ENCODE assay signal across 13 cellular contexts in genomic region chr2:237924164-237924534, GRCh38. TPM values are rescaled to one million over a fixed set of nuclear protein-coding genes. Genes with fewer than 3 reads are reported as not detected.
DNase-seq lines count a peak whose midpoint lies in the region; ATAC-seq and TF ChIP-seq lines count a peak whose summit lies in the region.
"Had no signal": no experiment of that assay in that cellular context is flagged by ENCODE, and none has a peak within 500 bp of the region (broad histone marks: within the 10 kb centered on the region; RNA-seq: fewer than 3 reads in every experiment).

No MANE protein-coding gene starts in this region.

- intact Hi-C loops in dendritic cell treated with granulocyte-macrophage colony-stimulating factor and Interleukin-4, amounts not matched to agents 40 ng/mL and 50 ng/mL, for 4 days (cut with micrococcal nuclease): loop anchor here (5.0 kb wide), 1 partner anchor 73 kb away; no protein-coding TSS in a partner anchor
- intact Hi-C loops in sigmoid colon (cut with DNase I): loop anchor here (5.0 kb wide), 2 partner anchors 138 to 338 kb away; partner anchors contain the start of gene SCLY

- no peaks in the 10 kb centered on the region for H3K9me3 ChIP-seq in MM.1S (replicated peaks; ENCODE audit: insufficient read depth, low read length)
- no peaks in the 10 kb centered on the region for H3K9me3 ChIP-seq in sigmoid colon
- H3K9me3 ChIP-seq: colonic mucosa, upper lobe of right lung had no signal

- H3K36me3 Mint-ChIP-seq in activated T-cell treated with anti-CD3 and anti-CD28 coated beads, Interleukin-2, amount 50 U/mL, for 4 hours (ENCODE audit: insufficient read depth): no peaks in the 10 kb centered on the region
- H3K36me3 Mint-ChIP-seq in dendritic cell treated with granulocyte-macrophage colony-stimulating factor and Interleukin-4, amounts not matched to agents 40 ng/mL and 50 ng/mL, for 4 days (ENCODE audit: low read depth): peaks cover 8% of the 10 kb centered on the region
- H3K36me3 Mint-ChIP-seq in stimulated activated memory B cell treated with anti-CD40 and anti-IgM and Interleukin-4, amounts not matched to agents 10 μg/mL and 1 μg/mL and 100 μg/mL, for 72 hours: no peaks in the 10 kb centered on the region
- H3K36me3 Mint-ChIP-seq: IgD-negative memory B cell had no signal

- DNase-seq in activated T-cell treated with anti-CD3 and anti-CD28 coated beads, Interleukin-2, amount 50 U/mL, for 4 hours: no peak
- DNase-seq in activated T-cell treated with anti-CD3 and anti-CD28 coated beads, Interleukin-2, amount 50 U/mL, for 1 hour: no peak
- no peak for DNase-seq in MM.1S
- DNase-seq in NCI-H2171 (lab: John Stamatoyannopoulos, UW): no peak
- no peak for DNase-seq in sigmoid colon
- no peak for DNase-seq in NCI-H1694 (lab: John Stamatoyannopoulos, UW)
- DNase-seq: NCI-H1092 treated with DMSO at 0.1 percent for 48 hours had no signal

- no peaks in the 10 kb centered on the region for H3K79me2 ChIP-seq in MM.1S (ENCODE audit: low read length)

- H3K27me3 Mint-ChIP-seq in activated T-cell treated with anti-CD3 and anti-CD28 coated beads, Interleukin-2, amount 50 U/mL, for 4 hours (ENCODE audit: low read depth): no peaks in the 10 kb centered on the region
- peaks cover 39% of the 10 kb centered on the region for H3K27me3 Mint-ChIP-seq in dendritic cell treated with granulocyte-macrophage colony-stimulating factor and Interleukin-4, amounts not matched to agents 40 ng/mL and 50 ng/mL, for 4 days
- peaks cover 45% of the 10 kb centered on the region for H3K27me3 Mint-ChIP-seq in stimulated activated memory B cell treated with anti-CD40 and anti-IgM and Interleukin-4, amounts not matched to agents 10 μg/mL and 1 μg/mL and 100 μg/mL, for 72 hours
- H3K27me3 Mint-ChIP-seq: activated CD4-positive, alpha-beta T cell treated with anti-CD3 and anti-CD28 coated beads for 36 hours had no signal

- peak overlapping the region; percentile 43 for H3K4me3 Mint-ChIP-seq in activated T-cell treated with anti-CD3 and anti-CD28 coated beads, Interleukin-2, amount 50 U/mL, for 4 hours
- H3K4me3 Mint-ChIP-seq in dendritic cell treated with granulocyte-macrophage colony-stimulating factor and Interleukin-4, amounts not matched to agents 40 ng/mL and 50 ng/mL, for 4 days: no peak overlapping the region
- peak overlapping the region; percentile 29 for H3K4me3 Mint-ChIP-seq in stimulated activated memory B cell treated with anti-CD40 and anti-IgM and Interleukin-4, amounts not matched to agents 10 μg/mL and 1 μg/mL and 100 μg/mL, for 72 hours
- H3K4me3 Mint-ChIP-seq: activated CD4-positive, alpha-beta T cell treated with anti-CD3 and anti-CD28 coated beads for 36 hours had no signal

- TF ChIP-seq POLR2A in sigmoid colon (IDR thresholded peaks at IDR 0.05): no peak

- no peaks in the 10 kb centered on the region for H4K20me1 ChIP-seq in MM.1S (ENCODE audit: insufficient read depth, low read length)

- peak overlapping the region; percentile 88 for H3K27ac Mint-ChIP-seq in dendritic cell treated with granulocyte-macrophage colony-stimulating factor and Interleukin-4, amounts not matched to agents 40 ng/mL and 50 ng/mL, for 4 days
- H3K27ac Mint-ChIP-seq in stimulated activated memory B cell treated with anti-CD40 and anti-IgM and Interleukin-4, amounts not matched to agents 10 μg/mL and 1 μg/mL and 100 μg/mL, for 72 hours: peak overlapping the region; percentile 53
- H3K27ac Mint-ChIP-seq: activated CD4-positive, alpha-beta T cell treated with anti-CD3 and anti-CD28 coated beads for 36 hours; IgD-negative memory B cell had no signal

- H3K4me1 ChIP-seq in MM.1S (ENCODE audit: low read length) (peaks cover 22% of the 10 kb centered on the region), sigmoid colon (peaks cover 0 to 17% (median 13%) of the 10 kb centered on the region in 4 donors)
- H3K4me1 ChIP-seq: colonic mucosa had no signal

- no peak overlapping the region for H3K9ac ChIP-seq in MM.1S (ENCODE audit: low read length)

- H3K27me3 ChIP-seq in MM.1S (replicated peaks; ENCODE audit: insufficient read depth, low read length) (no peaks in the 10 kb centered on the region), sigmoid colon (no peaks in the 10 kb centered on the region)
- H3K27me3 ChIP-seq: colonic mucosa, upper lobe of right lung had no signal

- no peaks in the 10 kb centered on the region for H3K9me3 Mint-ChIP-seq in activated T-cell treated with anti-CD3 and anti-CD28 coated beads, Interleukin-2, amount 50 U/mL, for 4 hours
- H3K9me3 Mint-ChIP-seq in dendritic cell treated with granulocyte-macrophage colony-stimulating factor and Interleukin-4, amounts not matched to agents 40 ng/mL and 50 ng/mL, for 4 days: peaks cover 8% of the 10 kb centered on the region
- peaks cover 6% of the 10 kb centered on the region for H3K9me3 Mint-ChIP-seq in stimulated activated memory B cell treated with anti-CD40 and anti-IgM and Interleukin-4, amounts not matched to agents 10 μg/mL and 1 μg/mL and 100 μg/mL, for 72 hours

- H3K4me2 ChIP-seq in MM.1S (ENCODE audit: low read depth, low read length): peak overlapping the region; percentile 91

- ATAC-seq in activated T-cell treated with anti-CD3 and anti-CD28 coated beads, Interleukin-2, amount 50 U/mL, for 4 hours: no peak
- no peak for ATAC-seq in stimulated activated memory B cell treated with anti-CD40 and anti-IgM and Interleukin-4, amounts not matched to agents 10 μg/mL and 1 μg/mL and 100 μg/mL, for 72 hours

- H3K4me1 Mint-ChIP-seq in activated T-cell treated with anti-CD3 and anti-CD28 coated beads, Interleukin-2, amount 50 U/mL, for 4 hours (ENCODE audit: low read depth): peaks cover 41% of the 10 kb centered on the region
- H3K4me1 Mint-ChIP-seq in dendritic cell treated with granulocyte-macrophage colony-stimulating factor and Interleukin-4, amounts not matched to agents 40 ng/mL and 50 ng/mL, for 4 days (ENCODE audit: low read depth): peaks cover 49% of the 10 kb centered on the region
- peaks cover 15% of the 10 kb centered on the region for H3K4me1 Mint-ChIP-seq in stimulated activated memory B cell treated with anti-CD40 and anti-IgM and Interleukin-4, amounts not matched to agents 10 μg/mL and 1 μg/mL and 100 μg/mL, for 72 hours

- H3K4me3 ChIP-seq in MM.1S (ENCODE audit: low read length): no peak overlapping the region
- no peak overlapping the region for H3K4me3 ChIP-seq in sigmoid colon
- H3K4me3 ChIP-seq: colonic mucosa had no signal

- H3K27ac ChIP-seq in MM.1S (ENCODE audit: low read length) (no peak overlapping the region), sigmoid colon (peak overlapping the region in 2 of 4 donors; percentile 71 to 78)
- H3K27ac ChIP-seq: colonic mucosa had no signal

- peak overlapping the region; percentile 65; the same call in 1 of the 2 replicates for H2AFZ ChIP-seq in MM.1S (ENCODE audit: low read length)

- H3K36me3 ChIP-seq in MM.1S (replicated peaks; ENCODE audit: insufficient read depth, low read length): no peaks in the 10 kb centered on the region
- H3K36me3 ChIP-seq in sigmoid colon: peaks cover 0 to 8% (median 0%) of the 10 kb centered on the region in 4 donors
- H3K36me3 ChIP-seq: colonic mucosa, upper lobe of right lung had no signal

- peaks cover 20% of the 10 kb centered on the region for H3F3A ChIP-seq in MM.1S (ENCODE audit: insufficient read depth, low read length)

- WGBS in sigmoid colon, 2 donors: 92 to 97% methylated on average over 14 of the region's 14 CpGs

- no peak for TF ChIP-seq CTCF in MM.1S (IDR thresholded peaks at IDR 0.05; ENCODE audit: low read length)
- no peak for TF ChIP-seq CTCF in sigmoid colon (IDR thresholded peaks at IDR 0.05)

- TF ChIP-seq EP300 in sigmoid colon (IDR thresholded peaks at IDR 0.05): no peak

- H3K9me2 ChIP-seq in MM.1S (replicated peaks; ENCODE audit: insufficient read depth, low read length): no peaks in the 10 kb centered on the region

RNA-seq across cellular contexts. Expression of gene UBE2F, which starts 42.7 kb away (rescaled TPM):
- total RNA-seq in activated T-cell treated with anti-CD3 and anti-CD28 coated beads, Interleukin-2, amount 50 U/mL, for 4 hours: 10 to 100 TPM; 64.2 to 66.2 (median 66.1) TPM
- 10 to 100 TPM; 50.7 to 81.5 (median 66.4) TPM for total RNA-seq in sigmoid colon
- polyA plus RNA-seq in sigmoid colon: 100 to 1,000 TPM in 1 of 3 donors, 10 to 100 TPM in 2; 51.9 to 115 (median 73.3) TPM
